9 cellular contexts compared by ENCODE assay signal in genomic region chr15:78242128-78242527, GRCh38. TPM values are rescaled to one million over a fixed set of nuclear protein-coding genes. Genes with fewer than 3 reads are reported as not detected.
DNase-seq lines count a peak whose midpoint lies in the region; ATAC-seq and TF ChIP-seq lines count a peak whose summit lies in the region.
"Had no signal": no experiment of that assay in that cellular context is flagged by ENCODE, and none has a peak within 500 bp of the region (broad histone marks: within the 10 kb centered on the region; RNA-seq: fewer than 3 reads in every experiment).

No MANE protein-coding gene starts in this region.

- H3K4me3 Mint-ChIP-seq in type B pancreatic cell = no peak overlapping the region

- H3K4me1 ChIP-seq in right cardiac atrium (ENCODE audit: control insufficient read depth, insufficient read depth, low read length) = no peaks in the 10 kb centered on the region

- H3K27ac ChIP-seq in right cardiac atrium (ENCODE audit: low read length) (no peak overlapping the region), RWPE1 (no peak overlapping the region)

- peak; percentile 44 for ATAC-seq in left ventricle myocardium superior
- no peak for ATAC-seq in right cardiac atrium
- ATAC-seq in HG02623 (IDR thresholded peaks at IDR 0.05; ENCODE audit: unreplicated experiment) = no peak

- intact Hi-C loops in left ventricle myocardium superior (cut with micrococcal nuclease) = loop anchor here (5.0 kb wide), 2 partner anchors 65 to 130 kb away; no protein-coding TSS in a partner anchor
- intact Hi-C loops in right cardiac atrium (cut with DNase I) = loop anchor here in 3 of 4 donors (5.0 to 10.0 kb wide), 5 partner anchors 67 to 277 kb away; partner anchors contain the start of gene CIB2 (in 1 of the 3)

- POLR2A ChIA-PET in RWPE1 (lab: Yijun Ruan, JAX; ENCODE audit: low non-redundant PET) = no interaction called here

- no peak overlapping the region for H3K27ac Mint-ChIP-seq in type B pancreatic cell

- peak; percentile 37 for TF ChIP-seq CTCF in RWPE1 (conservative IDR thresholded peaks at IDR 0.05; ENCODE audit: low read depth)
- peak; percentile 52 for TF ChIP-seq CTCF in fibroblast of mammary gland (conservative IDR thresholded peaks at IDR 0.05; ENCODE audit: control insufficient read depth, insufficient read depth, low read depth, low read length)
- peak; percentile 72 for TF ChIP-seq CTCF in type B pancreatic cell (conservative IDR thresholded peaks at IDR 0.05)
- no peak for TF ChIP-seq CTCF in GM13976 (IDR thresholded peaks at IDR 0.05; ENCODE audit: borderline replicate concordance, control extremely low read depth, extremely low read depth, insufficient read depth, missing control alignments)

- H3K9me3 Mint-ChIP-seq in type B pancreatic cell = no peaks in the 10 kb centered on the region

- H3K27me3 Mint-ChIP-seq in type B pancreatic cell = peaks cover 3% of the 10 kb centered on the region

- in situ Hi-C loops in GM13976 (cut with MboI; ENCODE audit: low sequenced_read_pairs, unreplicated experiment) = loop anchor here (10.0 to 25.0 kb wide), 2 partner anchors 127 to 280 kb away; no protein-coding TSS in a partner anchor

- no peaks in the 10 kb centered on the region for H3K36me3 Mint-ChIP-seq in type B pancreatic cell

- CTCF ChIA-PET in RWPE1 (lab: Yijun Ruan, JAX) = interaction anchor here (0.6 to 4.8 kb wide), 8 partner anchors 15 to 352 kb away, joined by 3 to 29 read pairs (median 3); partner anchors contain the start of gene CIB2

- H3K27me3 ChIP-seq in right cardiac atrium (ENCODE audit: control insufficient read depth, insufficient read depth) = no peaks in the 10 kb centered on the region

- WGBS in right cardiac atrium = 78% methylated on average over 5 of the region's 5 CpGs

- no peak for DNase-seq in left ventricle myocardium superior
- DNase-seq in right cardiac atrium = no peak
- DNase-seq in RWPE1 (ENCODE audit: low spot score) = no peak
- peak; percentile 7 for DNase-seq in fibroblast of mammary gland (ENCODE audit: low read depth)
- DNase-seq in type B pancreatic cell (ENCODE audit: extremely low spot score, unreplicated experiment) = no peak
- no peak for DNase-seq in OCI-M2 (lab: John Stamatoyannopoulos, UW; ENCODE audit: unreplicated experiment)
- DNase-seq in GM13976 (ENCODE audit: low spot score) = no peak

- H3K4me1 Mint-ChIP-seq in type B pancreatic cell (ENCODE audit: unreplicated experiment) = peaks cover 12% of the 10 kb centered on the region

- H3K4me3 ChIP-seq in right cardiac atrium (ENCODE audit: low read length) (no peak overlapping the region), fibroblast of mammary gland (ENCODE audit: control insufficient read depth, low read depth, low read length) (no peak overlapping the region)

- H3K9me3 ChIP-seq in right cardiac atrium (ENCODE audit: control insufficient read depth, low read length) = no peaks in the 10 kb centered on the region

RNA-seq across cellular contexts. Expression of gene ACSBG1, which starts 7.8 kb away (rescaled TPM):
- 0.05 TPM for total RNA-seq in left ventricle myocardium superior
- under 1 TPM in 3 of 4 donors, not detected in 1; 0.35 to 0.51 (median 0.42) TPM for total RNA-seq in right cardiac atrium
- polyA plus RNA-seq in right cardiac atrium = 1.1 TPM
- total RNA-seq in type B pancreatic cell (ENCODE audit: low replicate concordance) = 0.71 TPM in 1 of 2 replicates, not detected in the other

RNA-seq across cellular contexts. Expression of gene DNAJA4, which starts 22.2 kb away (rescaled TPM):
- total RNA-seq in left ventricle myocardium superior (85.9 TPM), right cardiac atrium (100 to 1,000 TPM in 3 of 4 donors, 10 to 100 TPM in 1; 74.7 to 170 (median 115) TPM), type B pancreatic cell (ENCODE audit: low replicate concordance) (0.10 and 15.0 TPM in 2 replicates)
- polyA plus RNA-seq in right cardiac atrium = 97.5 TPM
- total RNA-seq: LHCN-M2 had no signal

RNA-seq across cellular contexts. Expression of gene SKIC8, which starts 57.3 kb away (rescaled TPM):
- total RNA-seq in left ventricle myocardium superior (27.5 TPM), right cardiac atrium (10 to 100 TPM; 26.8 to 37.1 (median 28.3) TPM), type B pancreatic cell (ENCODE audit: low replicate concordance) (43.6 and 54.4 TPM in 2 replicates)
- polyA plus RNA-seq in right cardiac atrium = 34.7 TPM
